ENCODE assay signal across 12 cellular contexts in genomic region chr3:52240886-52241244, GRCh38. TPM values are rescaled to one million over a fixed set of nuclear protein-coding genes. Genes with fewer than 3 reads are reported as not detected.
DNase-seq lines count a peak whose midpoint lies in the region; TF ChIP-seq lines count a peak whose summit lies in the region.
"Had no signal": no experiment of that assay in that cellular context is flagged by ENCODE, and none has a peak within 500 bp of the region (broad histone marks: within the 10 kb centered on the region; RNA-seq: fewer than 3 reads in every experiment).

No MANE protein-coding gene starts in this region.

- no peak for DNase-seq in GM23248
- DNase-seq in chondrocyte (ENCODE audit: low spot score) = no peak
- peak; percentile 33 for DNase-seq in retina
- DNase-seq in CD1c-positive myeloid dendritic cell (ENCODE audit: extremely low spot score) = no peak
- DNase-seq in NCI-H2029 (lab: John Stamatoyannopoulos, UW) = no peak
- no peak for DNase-seq in activated CD4-positive, CD25-positive, alpha-beta regulatory T cell (lab: John Stamatoyannopoulos, UW)
- DNase-seq in DMS79 treated with DMSO at 0.1 percent for 48 hours (lab: John Stamatoyannopoulos, UW) = no peak
- DNase-seq: activated gamma-delta T cell treated with Interleukin-2 at 50 U/mL for 16 hours, NCI-H1092 had no signal

- H3F3A ChIP-seq in GM23248 (ENCODE audit: insufficient read depth) = peaks cover 49% of the 10 kb centered on the region

- peaks cover 47% of the 10 kb centered on the region for H3K4me1 ChIP-seq in GM23248 (ENCODE audit: insufficient read depth)
- H3K4me1 ChIP-seq in OCI-LY3 (ENCODE audit: low read length) = peaks cover 47% of the 10 kb centered on the region

- H4K20me1 ChIP-seq in GM23248 (ENCODE audit: insufficient read depth) (no peaks in the 10 kb centered on the region), OCI-LY3 (ENCODE audit: insufficient read depth, low read length) (no peaks in the 10 kb centered on the region)

- H3K9me3 ChIP-seq in GM23248 (ENCODE audit: low read depth) = no peaks in the 10 kb centered on the region
- 0 out of 2 replicates have a peak, but pooled peaks cover 4% of the 10 kb centered on the region for H3K9me3 ChIP-seq in OCI-LY3 (ENCODE audit: insufficient read depth, low read length)

- no peaks in the 10 kb centered on the region for H3K9me2 ChIP-seq in GM23248 (ENCODE audit: insufficient read depth)

- peaks cover 33% of the 10 kb centered on the region for H3K79me2 ChIP-seq in GM23248 (ENCODE audit: insufficient read depth)
- H3K79me2 ChIP-seq in OCI-LY3 (ENCODE audit: low read length) = peaks cover 24% of the 10 kb centered on the region

- H3K27ac ChIP-seq in GM23248 (peak overlapping the region; percentile 100), OCI-LY3 (ENCODE audit: low read length) (peak overlapping the region; percentile 57)

- H3K4me2 ChIP-seq in GM23248 (ENCODE audit: unreplicated experiment) (peak overlapping the region; percentile 62), OCI-LY3 (ENCODE audit: low read length) (peak overlapping the region; percentile 77)

- no peak overlapping the region for H3K4me3 Mint-ChIP-seq in chondrocyte (ENCODE audit: unreplicated experiment)

- H3K27me3 Mint-ChIP-seq in chondrocyte (ENCODE audit: low read depth) = no peaks in the 10 kb centered on the region

- H3K9ac ChIP-seq in GM23248 (peak overlapping the region; percentile 93), OCI-LY3 (ENCODE audit: low read length) (no peak overlapping the region)

- H3K36me3 ChIP-seq in GM23248 (ENCODE audit: low read depth) = no peaks in the 10 kb centered on the region
- H3K36me3 ChIP-seq in OCI-LY3 (replicated peaks; ENCODE audit: low read depth, low read length) = peaks cover 7% of the 10 kb centered on the region

- 93 to 94% methylated on average over 3 of the region's 3 CpGs for WGBS in GM23248 (ENCODE audit: low coverage in 1 of 2, low lambda C conversion rate in 2 of 2, missing lambda C conversion rate in 2 of 2), 2 experiments

- H3K4me3 ChIP-seq in GM23248 (no peak overlapping the region), OCI-LY3 (ENCODE audit: low read length) (no peak overlapping the region; the same call in 1 of the 2 replicates)

- H3K27me3 ChIP-seq in GM23248 (replicated peaks; ENCODE audit: insufficient read depth) (no peaks in the 10 kb centered on the region), OCI-LY3 (ENCODE audit: low read depth, low read length) (no peaks in the 10 kb centered on the region)

- no peak overlapping the region for H2AFZ ChIP-seq in GM23248
- no peak overlapping the region for H2AFZ ChIP-seq in OCI-LY3 (ENCODE audit: low read depth, low read length)

- peak overlapping the region; percentile 94 for H3K27ac Mint-ChIP-seq in chondrocyte (ENCODE audit: unreplicated experiment)

- no peaks in the 10 kb centered on the region for H3K36me3 Mint-ChIP-seq in chondrocyte (ENCODE audit: low read depth)

- H3K9me3 Mint-ChIP-seq in chondrocyte (ENCODE audit: low read depth) = peaks cover 3% of the 10 kb centered on the region

- TF ChIP-seq CTCF in OCI-LY3 (IDR thresholded peaks at IDR 0.05; ENCODE audit: low read depth, low read length) (no peak), chondrocyte (IDR thresholded peaks at IDR 0.05) (no peak)

- H3K4me1 Mint-ChIP-seq in chondrocyte (ENCODE audit: low read depth) = peaks cover 61% of the 10 kb centered on the region

- in situ Hi-C loops in GM23248 (cut with MboI) = no loop called here

RNA-seq across cellular contexts. Expression of gene TWF2, which starts 1.9 kb away (rescaled TPM):
- 124 and 137 TPM in 2 replicates for total RNA-seq in GM23248 (2014; rRNA removed; shearing (Covaris generic))
- 95.1 and 105 TPM in 2 replicates for polyA plus RNA-seq in GM23248 (2016; fragmentation: Nextera tagmentation; extraction: Ambion mirVana)
- total RNA-seq in chondrocyte = 58.9 to 65.9 TPM (median 65.2 TPM) in 3 replicates

RNA-seq across cellular contexts. Expression of gene PPM1M, which starts 4.7 kb away (rescaled TPM):
- total RNA-seq in GM23248 (2014; rRNA removed; shearing (Covaris generic)) = 26.7 and 35.7 TPM in 2 replicates
- polyA plus RNA-seq in GM23248 (2016; fragmentation: Nextera tagmentation; extraction: Ambion mirVana) = 19.3 and 21.6 TPM in 2 replicates
- 14.5 to 20.8 TPM (median 20.1 TPM) in 3 replicates for total RNA-seq in chondrocyte

RNA-seq across cellular contexts. Expression of gene TLR9, which starts 15.4 kb away (rescaled TPM):
- not detected in 2 replicates for total RNA-seq in GM23248 (2014; rRNA removed; shearing (Covaris generic))
- 0.11 TPM in 1 of 2 replicates, not detected in the other for polyA plus RNA-seq in GM23248 (2016; fragmentation: Nextera tagmentation; extraction: Ambion mirVana)
- 0.12 TPM in 1 of 3 replicates, not detected in the others for total RNA-seq in chondrocyte
- total RNA-seq: SK-MEL-5, subcutaneous adipose tissue had no signal

RNA-seq across cellular contexts. Expression of gene WDR82, which starts 37.6 kb away (rescaled TPM):
- total RNA-seq in GM23248 (2014; rRNA removed; shearing (Covaris generic)) = 45.3 and 56.1 TPM in 2 replicates
- polyA plus RNA-seq in GM23248 (2016; fragmentation: Nextera tagmentation; extraction: Ambion mirVana) = 16.1 and 18.7 TPM in 2 replicates
- total RNA-seq in chondrocyte = 73.0 to 74.9 TPM (median 74.7 TPM) in 3 replicates

RNA-seq across cellular contexts. Expression of gene ALAS1, which starts 42.9 kb away (rescaled TPM):
- total RNA-seq in GM23248 (2014; rRNA removed; shearing (Covaris generic)) = 21.2 and 33.9 TPM in 2 replicates
- polyA plus RNA-seq in GM23248 (2016; fragmentation: Nextera tagmentation; extraction: Ambion mirVana) = 30.4 and 31.0 TPM in 2 replicates
- 37.5 to 39.8 TPM (median 38.3 TPM) in 3 replicates for total RNA-seq in chondrocyte
